In the genomic region with DNA sequence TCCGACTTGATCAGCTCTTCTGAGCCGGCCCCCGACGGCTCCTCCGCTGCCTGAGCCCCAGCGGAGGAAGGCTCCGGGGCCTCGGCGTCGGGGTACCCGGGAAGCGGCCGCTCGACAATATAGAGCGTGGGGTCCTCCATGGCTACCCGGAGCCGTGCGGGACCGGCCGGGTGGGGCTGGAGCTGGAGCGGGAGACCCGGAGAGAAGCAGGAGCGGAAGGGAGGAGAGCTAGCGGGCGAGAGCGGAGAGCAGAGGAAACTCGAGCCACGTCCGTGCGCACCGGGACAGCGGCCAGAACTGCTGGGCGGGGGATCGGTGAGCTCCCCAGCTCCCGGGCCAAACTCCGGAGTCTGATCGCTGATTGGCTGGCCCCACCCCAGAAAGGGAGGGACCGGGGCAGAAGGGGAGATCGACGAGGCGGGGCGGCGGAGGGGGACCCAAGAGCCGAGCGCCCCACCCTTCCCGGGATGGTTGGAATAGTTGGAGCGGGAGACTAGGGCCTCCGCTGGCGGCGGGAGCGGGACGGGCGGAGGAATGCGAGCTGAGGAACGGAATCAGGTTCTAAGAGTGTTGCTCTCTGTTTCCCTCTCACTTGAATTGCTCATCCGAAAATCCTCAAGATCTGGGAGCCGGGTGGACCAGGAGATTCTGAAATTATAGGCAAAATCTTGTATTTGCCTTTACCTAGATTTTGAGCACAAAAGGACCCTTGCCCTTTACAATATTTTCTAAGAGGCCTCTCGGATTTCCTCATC, we compare ENCODE assay signal across 8 cellular contexts. TPM values are rescaled to one million over a fixed set of nuclear protein-coding genes. Genes with fewer than 3 reads are reported as not detected.
A peak's percentile ranks its signal among the peaks of the same experiment; 100 is the strongest.
DNase-seq lines count a peak whose midpoint lies in the region; ATAC-seq and TF ChIP-seq lines count a peak whose summit lies in the region.

A gene with protein sequence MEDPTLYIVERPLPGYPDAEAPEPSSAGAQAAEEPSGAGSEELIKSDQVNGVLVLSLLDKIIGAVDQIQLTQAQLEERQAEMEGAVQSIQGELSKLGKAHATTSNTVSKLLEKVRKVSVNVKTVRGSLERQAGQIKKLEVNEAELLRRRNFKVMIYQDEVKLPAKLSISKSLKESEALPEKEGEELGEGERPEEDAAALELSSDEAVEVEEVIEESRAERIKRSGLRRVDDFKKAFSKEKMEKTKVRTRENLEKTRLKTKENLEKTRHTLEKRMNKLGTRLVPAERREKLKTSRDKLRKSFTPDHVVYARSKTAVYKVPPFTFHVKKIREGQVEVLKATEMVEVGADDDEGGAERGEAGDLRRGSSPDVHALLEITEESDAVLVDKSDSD (minus strand): TSS at position 299 of the 755 bp plus-strand sequence. CDS start 159 bp downstream, at position 140.

- H3K36me3 ChIP-seq in heart left ventricle = peaks cover 0 to 12% (median 2%) of the 10 kb centered on the region in 9 donors

- intact Hi-C loops in activated CD4-positive, alpha-beta T cell treated with anti-CD3 and anti-CD28 coated beads, Interleukin-2, amount 10 ng/mL, durations not matched to agents 24 days and 14 days (cut with micrococcal nuclease) = loop anchor here (5.0 kb wide), 1 partner anchor 34 kb away; a partner anchor contains a TSS
- intact Hi-C loops in heart left ventricle (cut with DNase I) = loop anchor here in 9 of 10 donors (1.0 to 10.0 kb wide), 7 partner anchors 14 to 102 kb away; a partner anchor contains a TSS

- H3K9me3 ChIP-seq in heart left ventricle = no peaks in the 10 kb centered on the region

- 0 to 2% (median 1%) methylated on average over 21 to 58 of the region's 58 CpGs for WGBS in heart left ventricle, 4 donors

- TF ChIP-seq CTCF in astrocyte of the cerebellum (IDR thresholded peaks at IDR 0.05; ENCODE audit: low read depth, low read length, missing control alignments) (no peak), heart left ventricle (IDR thresholded peaks at IDR 0.05) (peak in 2 of 12 donors; percentile 13 to 22)

- H3K27me3 ChIP-seq in heart left ventricle = peaks cover 0 to 31% (median 0%) of the 10 kb centered on the region in 9 donors

- H3K36me3 Mint-ChIP-seq in activated CD4-positive, alpha-beta T cell treated with anti-CD3 and anti-CD28 coated beads, Interleukin-2, amount 10 ng/mL, durations not matched to agents 24 days and 14 days (ENCODE audit: low read depth) = peaks cover 2% of the 10 kb centered on the region

- peak; percentile 78 for DNase-seq in activated CD4-positive, alpha-beta T cell treated with anti-CD3 and anti-CD28 coated beads, Interleukin-2, amount 10 ng/mL, durations not matched to agents 24 days and 14 days
- DNase-seq in activated CD4-positive, alpha-beta T cell treated with anti-CD3 and anti-CD28 coated beads for 1 hour = no peak
- DNase-seq in NCI-H226 (peak; percentile 98), astrocyte of the cerebellum (ENCODE audit: low read depth) (peak; percentile 98), heart left ventricle (peak; percentile 99 to 100 (median 100)), nucleus accumbens (lab: John Stamatoyannopoulos, UW) (peak in 54 of 56 donors; percentile 18 to 93 (median 74)), NOMO-1 (lab: John Stamatoyannopoulos, UW; ENCODE audit: unreplicated experiment in 2 of 2) (no peak)

- TF ChIP-seq POLR2A in heart left ventricle (IDR thresholded peaks at IDR 0.05) = peak; percentile 77 to 97

- H3K4me1 Mint-ChIP-seq in activated CD4-positive, alpha-beta T cell treated with anti-CD3 and anti-CD28 coated beads, Interleukin-2, amount 10 ng/mL, durations not matched to agents 24 days and 14 days = peaks cover 21% of the 10 kb centered on the region

- ATAC-seq in heart left ventricle (peak; percentile 90 to 96 (median 92)), GM21737 (IDR thresholded peaks at IDR 0.05; ENCODE audit: unreplicated experiment) (no peak)

- in situ Hi-C loops in astrocyte of the cerebellum (cut with HindIII; ENCODE audit: low sequenced_read_pairs) = loop anchor here (5.0 kb wide), 1 partner anchor 94 kb away; no protein-coding TSS in a partner anchor

- H3K4me3 ChIP-seq in astrocyte of the cerebellum (ENCODE audit: low read depth, low read length) (peak within 1 kb of the TSS; percentile 100), heart left ventricle (peak within 1 kb of the TSS; percentile 71 to 100 (median 92))

- H3K27ac ChIP-seq in heart left ventricle = peak within 1 kb of the TSS; percentile 93 to 100 (median 99)

- peaks cover 6 to 54% (median 36%) of the 10 kb centered on the region in 12 donors for H3K4me1 ChIP-seq in heart left ventricle

- H3K27me3 Mint-ChIP-seq in activated CD4-positive, alpha-beta T cell treated with anti-CD3 and anti-CD28 coated beads, Interleukin-2, amount 10 ng/mL, durations not matched to agents 24 days and 14 days = peaks cover 50% of the 10 kb centered on the region

- no peaks in the 10 kb centered on the region for H3K9me3 Mint-ChIP-seq in activated CD4-positive, alpha-beta T cell treated with anti-CD3 and anti-CD28 coated beads, Interleukin-2, amount 10 ng/mL, durations not matched to agents 24 days and 14 days

- H3K4me3 Mint-ChIP-seq in activated CD4-positive, alpha-beta T cell treated with anti-CD3 and anti-CD28 coated beads, Interleukin-2, amount 10 ng/mL, durations not matched to agents 24 days and 14 days = peak within 1 kb of the TSS; percentile 87

- peak within 1 kb of the TSS; percentile 48 for H3K27ac Mint-ChIP-seq in activated CD4-positive, alpha-beta T cell treated with anti-CD3 and anti-CD28 coated beads, Interleukin-2, amount 10 ng/mL, durations not matched to agents 24 days and 14 days

RNA-seq across cellular contexts. Expression of the gene that starts here (rescaled TPM):
- 2.4 and 2.7 TPM in 2 replicates for total RNA-seq in activated CD4-positive, alpha-beta T cell treated with anti-CD3 and anti-CD28 coated beads, Interleukin-2, amount 10 ng/mL, durations not matched to agents 24 days and 14 days
- 100 to 1,000 TPM; 195 to 318 (median 253) TPM for total RNA-seq in heart left ventricle
- 100 to 1,000 TPM; 140 to 281 TPM for polyA plus RNA-seq in heart left ventricle

Comparison
In these comparisons a context has a peak if more than half of its experiments do, and no peak if none do; other contexts are left out.
1. RNA of the gene that starts here (total RNA-seq): 195 to 318 TPM in heart left ventricle; 2.4 to 2.7 TPM in activated CD4-positive, alpha-beta T cell treated with anti-CD3 and anti-CD28 coated beads, Interleukin-2, amount 10 ng/mL, durations not matched to agents 24 days and 14 days; every median in the first group is over 10 times any median in the second.
2. DNase-seq: peak in activated CD4-positive, alpha-beta T cell treated with anti-CD3 and anti-CD28 coated beads, Interleukin-2, amount 10 ng/mL, durations not matched to agents 24 days and 14 days (single experiment), NCI-H226 (single experiment), astrocyte of the cerebellum (single experiment), heart left ventricle (5 of 5) and nucleus accumbens (54 of 56); none in activated CD4-positive, alpha-beta T cell treated with anti-CD3 and anti-CD28 coated beads for 1 hour (single experiment) and NOMO-1 (0 of 2).